10 cellular contexts compared by ENCODE assay signal in the genomic region with DNA sequence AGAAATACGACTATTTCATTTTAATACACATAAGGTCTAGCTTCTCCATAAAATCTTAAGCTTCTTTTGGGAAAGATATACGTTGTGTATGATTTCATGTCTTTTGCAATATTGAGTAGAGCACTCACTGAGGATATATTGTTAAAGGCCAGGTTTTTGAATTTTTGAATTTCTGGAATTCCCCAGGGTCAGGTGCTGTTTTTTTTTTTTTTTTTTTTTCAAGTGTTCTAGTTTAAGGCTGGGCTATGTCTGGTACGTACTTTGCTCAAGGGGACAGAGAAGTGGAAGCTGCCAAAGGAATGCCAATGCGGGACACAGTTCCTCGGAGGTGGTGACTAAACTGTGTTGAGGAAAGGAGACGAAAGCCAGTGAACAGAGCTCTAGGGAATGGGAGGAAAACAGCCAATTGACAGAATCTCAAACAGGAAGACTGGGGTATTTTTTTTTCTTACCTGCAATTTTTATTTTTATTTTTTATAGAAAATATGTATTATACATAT.
"Had no signal": no experiment of that assay in that cellular context is flagged by ENCODE, and none has a peak within 500 bp of the region (broad histone marks: within the 10 kb centered on the region; RNA-seq: fewer than 3 reads in every experiment).

No MANE protein-coding gene starts in this region.

- DNase-seq: activated CD4-positive, alpha-beta T cell treated with anti-CD3 and anti-CD28 coated beads for 1 hour; activated CD4-positive, alpha-beta T cell treated with anti-CD3 and anti-CD28 coated beads, Interleukin-2, amount 50 U/mL, for 48 hours; activated gamma-delta T cell; activated naive CD8-positive, alpha-beta T cell treated with anti-CD3 and anti-CD28 coated beads for 36 hours; activated T-cell treated with anti-CD3 and anti-CD28 coated beads, Interleukin-2, amount 50 U/mL, for 4 hours; foreskin melanocyte; heart left ventricle; left ventricle myocardium inferior; small intestine; tibial artery had no signal

- ATAC-seq: activated T-cell treated with anti-CD3 and anti-CD28 coated beads, Interleukin-2, amount 50 U/mL, for 4 hours; heart left ventricle had no signal
